In genomic region chr14:38065101-38065762, GRCh38 we compare ENCODE assay signal across 10 cellular contexts.
DNase-seq lines count a peak whose midpoint lies in the region; ATAC-seq and TF ChIP-seq lines count a peak whose summit lies in the region.
"Had no signal": no experiment of that assay in that cellular context is flagged by ENCODE, and none has a peak within 500 bp of the region (broad histone marks: within the 10 kb centered on the region; RNA-seq: fewer than 3 reads in every experiment).

No MANE protein-coding gene starts in this region.

- peak; percentile 94 to 95 for ATAC-seq in activated CD4-positive, CD25-positive, alpha-beta regulatory T cell treated with anti-CD3 and anti-CD28 coated beads, Interleukin-2, amount 50 U/mL, for 24 hours
- peak; percentile 96 for ATAC-seq in activated naive CD8-positive, alpha-beta T cell treated with anti-CD3 and anti-CD28 coated beads, Interleukin-2, amount 10 ng/mL, durations not matched to agents 7 days and 5 days (ENCODE audit: low read depth)
- ATAC-seq in HG03378 (IDR thresholded peaks at IDR 0.05; ENCODE audit: unreplicated experiment): no peak

- no peaks in the 10 kb centered on the region for H3K4me1 Mint-ChIP-seq in HFFc6 (ENCODE audit: low read depth)
- peaks cover 18% of the 10 kb centered on the region for H3K4me1 Mint-ChIP-seq in activated naive CD8-positive, alpha-beta T cell treated with anti-CD3 and anti-CD28 coated beads, Interleukin-2, amount 10 ng/mL, durations not matched to agents 7 days and 5 days

- H3K9me3 Mint-ChIP-seq in HFFc6: peaks cover 27% of the 10 kb centered on the region
- H3K9me3 Mint-ChIP-seq in activated naive CD8-positive, alpha-beta T cell treated with anti-CD3 and anti-CD28 coated beads, Interleukin-2, amount 10 ng/mL, durations not matched to agents 7 days and 5 days: peaks cover 8% of the 10 kb centered on the region

- H3K27ac Mint-ChIP-seq in HFFc6: no peak overlapping the region
- peak overlapping the region; percentile 88 for H3K27ac Mint-ChIP-seq in activated naive CD8-positive, alpha-beta T cell treated with anti-CD3 and anti-CD28 coated beads, Interleukin-2, amount 10 ng/mL, durations not matched to agents 7 days and 5 days

- H3K36me3 Mint-ChIP-seq in HFFc6 (ENCODE audit: low read depth): peaks cover 16% of the 10 kb centered on the region
- peaks cover 4% of the 10 kb centered on the region for H3K36me3 Mint-ChIP-seq in activated naive CD8-positive, alpha-beta T cell treated with anti-CD3 and anti-CD28 coated beads, Interleukin-2, amount 10 ng/mL, durations not matched to agents 7 days and 5 days

- in situ Hi-C loops in GM13976 (cut with MboI; ENCODE audit: low sequenced_read_pairs, unreplicated experiment): no loop called here

- no peak overlapping the region for H3K4me3 Mint-ChIP-seq in HFFc6
- peak overlapping the region; percentile 51 for H3K4me3 Mint-ChIP-seq in activated naive CD8-positive, alpha-beta T cell treated with anti-CD3 and anti-CD28 coated beads, Interleukin-2, amount 10 ng/mL, durations not matched to agents 7 days and 5 days

- POLR2A ChIA-PET in activated naive CD8-positive, alpha-beta T cell treated with anti-CD3 and anti-CD28 coated beads, Interleukin-2, amount 10 ng/mL, durations not matched to agents 7 days and 5 days (lab: Charles Lee): interaction anchor here (1.8 kb wide), 1 partner anchor 9 kb away, joined by 8 read pairs; no protein-coding TSS in a partner anchor

- TF ChIP-seq CTCF in HFFc6 (IDR thresholded peaks at IDR 0.05) (no peak), GM13976 (IDR thresholded peaks at IDR 0.05; ENCODE audit: borderline replicate concordance, control extremely low read depth, extremely low read depth, insufficient read depth, missing control alignments) (no peak)

- H3K27me3 Mint-ChIP-seq in HFFc6 (ENCODE audit: insufficient read depth): no peaks in the 10 kb centered on the region
- no peaks in the 10 kb centered on the region for H3K27me3 Mint-ChIP-seq in activated naive CD8-positive, alpha-beta T cell treated with anti-CD3 and anti-CD28 coated beads, Interleukin-2, amount 10 ng/mL, durations not matched to agents 7 days and 5 days

- DNase-seq in HFFc6: peak; percentile 6
- no peak for DNase-seq in activated naive CD8-positive, alpha-beta T cell treated with anti-CD3 and anti-CD28 coated beads, Interleukin-2, amount 10 ng/mL, durations not matched to agents 7 days and 5 days
- DNase-seq in stimulated activated CD8-positive, alpha-beta memory T cell treated with anti-CD3 and anti-CD28 coated beads, Interleukin-12 subunit alpha, Interleukin-12 subunit beta, amount 100 ng/mL, for 1 hour (ENCODE audit: low read depth): peak; percentile 36
- DNase-seq in NCI-H524 (lab: John Stamatoyannopoulos, UW): no peak
- no peak for DNase-seq in hypothalamus (lab: John Stamatoyannopoulos, UW)
- no peak for DNase-seq in GM13976 (ENCODE audit: low spot score)
- DNase-seq: cerebellar nuclear complex, retina had no signal

Comparison
In these comparisons a context has a peak if more than half of its experiments do, and no peak if none do; other contexts are left out.
1. DNase-seq: peak in HFFc6 (single experiment) and stimulated activated CD8-positive, alpha-beta memory T cell treated with anti-CD3 and anti-CD28 coated beads, Interleukin-12 subunit alpha, Interleukin-12 subunit beta, amount 100 ng/mL, for 1 hour (single experiment); none in activated naive CD8-positive, alpha-beta T cell treated with anti-CD3 and anti-CD28 coated beads, Interleukin-2, amount 10 ng/mL, durations not matched to agents 7 days and 5 days (single experiment), NCI-H524 (0 of 2), hypothalamus (0 of 51) and GM13976 (single experiment).